12 cellular contexts compared by ENCODE assay signal in the genomic region with DNA sequence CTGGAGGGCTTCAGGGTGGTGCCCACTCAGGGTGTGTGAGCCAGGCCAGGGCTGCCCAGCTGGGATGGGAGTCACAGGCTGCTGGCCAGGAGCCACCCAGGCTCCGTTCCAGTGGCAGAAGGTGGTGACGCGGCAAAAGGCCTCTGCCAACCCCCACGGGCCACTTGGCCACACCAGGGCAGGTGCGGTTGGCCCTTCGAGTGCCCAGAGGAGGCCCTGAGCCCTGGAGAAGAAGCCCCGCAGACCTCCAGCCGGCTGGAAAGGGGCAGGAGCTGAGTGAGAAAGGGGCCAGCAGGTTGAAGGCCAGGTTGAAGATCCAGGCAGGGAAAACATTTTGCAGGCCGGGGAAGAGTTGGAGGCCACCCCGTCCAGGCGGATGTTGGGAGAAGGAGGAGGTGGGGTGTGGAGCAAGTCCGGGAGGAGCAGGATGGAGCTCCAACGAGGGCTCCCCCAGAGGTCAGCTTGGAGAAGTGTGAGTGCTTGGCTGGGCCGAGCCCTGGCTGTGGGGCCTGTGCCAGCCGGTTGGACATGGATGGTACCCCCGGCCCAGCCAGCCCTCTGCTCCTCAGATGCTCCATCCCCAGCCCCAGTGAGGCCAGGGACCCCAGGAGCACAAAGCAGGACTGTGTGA. TPM values are rescaled to one million over a fixed set of nuclear protein-coding genes. Genes with fewer than 3 reads are reported as not detected.
DNase-seq lines count a peak whose midpoint lies in the region; ATAC-seq and TF ChIP-seq lines count a peak whose summit lies in the region.
"Had no signal": no experiment of that assay in that cellular context is flagged by ENCODE, and none has a peak within 500 bp of the region (broad histone marks: within the 10 kb centered on the region; RNA-seq: fewer than 3 reads in every experiment).

No MANE protein-coding gene starts in this region.

- intact Hi-C loops in stomach (cut with DNase I; ENCODE audit: low total_unique reads): no loop called here

- H3K9me3 Mint-ChIP-seq in activated T-cell treated with anti-CD3 and anti-CD28 coated beads, Interleukin-2, amount 50 U/mL, for 4 hours: no peaks in the 10 kb centered on the region

- peaks cover 10% of the 10 kb centered on the region for H3K36me3 ChIP-seq in WERI-Rb-1
- no peaks in the 10 kb centered on the region for H3K36me3 ChIP-seq in stomach
- H3K36me3 ChIP-seq: SJSA1 had no signal

- WGBS in stomach, 5 donors: 20 to 43% (median 25%) methylated on average over 10 to 16 of the region's 16 CpGs

- peaks cover 19 to 24% (median 21%) of the 10 kb centered on the region in 4 donors for H3K4me1 ChIP-seq in stomach
- H3K4me1 ChIP-seq: SJSA1 had no signal

- peak; percentile 85 for TF ChIP-seq CTCF in WERI-Rb-1 (IDR thresholded peaks at IDR 0.05; ENCODE audit: low read depth, low read length)
- no peak for TF ChIP-seq CTCF in stomach (IDR thresholded peaks at IDR 0.05)

- no peak for ATAC-seq in activated T-cell treated with anti-CD3 and anti-CD28 coated beads, Interleukin-2, amount 50 U/mL, for 4 hours
- no peak for ATAC-seq in HG02571 (IDR thresholded peaks at IDR 0.05; ENCODE audit: unreplicated experiment)

- no peaks in the 10 kb centered on the region for H3K36me3 Mint-ChIP-seq in activated T-cell treated with anti-CD3 and anti-CD28 coated beads, Interleukin-2, amount 50 U/mL, for 4 hours (ENCODE audit: insufficient read depth)

- peak; percentile 1 for DNase-seq in activated T-cell treated with anti-CD3 and anti-CD28 coated beads, Interleukin-2, amount 50 U/mL, for 4 hours
- no peak for DNase-seq in activated T-cell treated with anti-CD3 and anti-CD28 coated beads for 4 hours
- peak; percentile 79 for DNase-seq in WERI-Rb-1
- peak; percentile 63 for DNase-seq in hepatic stellate cell (ENCODE audit: low spot score)
- peak; percentile 57 for DNase-seq in stomach
- no peak for DNase-seq in GM19240 (ENCODE audit: insufficient read length, low spot score)
- DNase-seq in NCI-H82 treated with DMSO at 0.1 percent for 48 hours (lab: John Stamatoyannopoulos, UW; ENCODE audit: unreplicated experiment): no peak
- DNase-seq: cerebellar nuclear complex, NCI-H187 treated with DMSO at 0.1 percent for 48 hours had no signal

- H3K4me1 Mint-ChIP-seq in activated T-cell treated with anti-CD3 and anti-CD28 coated beads, Interleukin-2, amount 50 U/mL, for 4 hours (ENCODE audit: low read depth): peaks cover 9% of the 10 kb centered on the region

- H3K4me3 ChIP-seq in WERI-Rb-1 (ENCODE audit: low read depth, low read length) (no peak overlapping the region), stomach (no peak overlapping the region)
- H3K4me3 ChIP-seq: SJSA1 had no signal

- no peak for TF ChIP-seq POLR2A in stomach (IDR thresholded peaks at IDR 0.05)

- H3K27me3 ChIP-seq in WERI-Rb-1 (ENCODE audit: insufficient read depth, low read depth, severe bottlenecking) (no peaks in the 10 kb centered on the region), stomach (peaks cover 25 to 86% (median 48%) of the 10 kb centered on the region in 3 donors)

- no peak overlapping the region for H3K4me3 Mint-ChIP-seq in activated T-cell treated with anti-CD3 and anti-CD28 coated beads, Interleukin-2, amount 50 U/mL, for 4 hours

- H3K9me3 ChIP-seq in WERI-Rb-1 (ENCODE audit: severe bottlenecking) (peaks cover 11% of the 10 kb centered on the region), stomach (peaks cover 0 to 18% (median 13%) of the 10 kb centered on the region in 4 donors)
- H3K9me3 ChIP-seq: SJSA1 had no signal

- TF ChIP-seq EP300 in stomach (IDR thresholded peaks at IDR 0.05): no peak

- peaks cover 33% of the 10 kb centered on the region for H3K27me3 Mint-ChIP-seq in activated T-cell treated with anti-CD3 and anti-CD28 coated beads, Interleukin-2, amount 50 U/mL, for 4 hours (ENCODE audit: low read depth)

- peak overlapping the region; percentile 33; the same call in 1 of the 2 replicates for H3K27ac ChIP-seq in WERI-Rb-1
- H3K27ac ChIP-seq in stomach: no peak overlapping the region
- H3K27ac ChIP-seq: SJSA1 had no signal

RNA-seq across cellular contexts. Expression of a gene that starts 2.8 kb away (rescaled TPM):
- 1 to 10 TPM in 1 of 3 donors, under 1 TPM in 2; 0.50 to 1.0 (median 0.58) TPM for total RNA-seq in activated T-cell treated with anti-CD3 and anti-CD28 coated beads, Interleukin-2, amount 50 U/mL, for 4 hours
- total RNA-seq in stomach: 1 to 10 TPM in 1 of 5 donors, under 1 TPM in 1, not detected in 3; 0.37 to 1.2 TPM
- polyA plus RNA-seq in stomach: 1 to 10 TPM; 1.9 to 2.9 (median 2.6) TPM
- total RNA-seq: osteocyte, SJSA1 had no signal

Comparison
In these comparisons a context has a peak if more than half of its experiments do, and no peak if none do; other contexts are left out.
1. DNase-seq: peak in activated T-cell treated with anti-CD3 and anti-CD28 coated beads, Interleukin-2, amount 50 U/mL, for 4 hours (single experiment), WERI-Rb-1 (single experiment), hepatic stellate cell (single experiment) and stomach (single experiment); none in activated T-cell treated with anti-CD3 and anti-CD28 coated beads for 4 hours (single experiment), GM19240 (single experiment) and NCI-H82 treated with DMSO at 0.1 percent for 48 hours (single experiment).